25 cellular contexts compared by ENCODE assay signal in the genomic region with DNA sequence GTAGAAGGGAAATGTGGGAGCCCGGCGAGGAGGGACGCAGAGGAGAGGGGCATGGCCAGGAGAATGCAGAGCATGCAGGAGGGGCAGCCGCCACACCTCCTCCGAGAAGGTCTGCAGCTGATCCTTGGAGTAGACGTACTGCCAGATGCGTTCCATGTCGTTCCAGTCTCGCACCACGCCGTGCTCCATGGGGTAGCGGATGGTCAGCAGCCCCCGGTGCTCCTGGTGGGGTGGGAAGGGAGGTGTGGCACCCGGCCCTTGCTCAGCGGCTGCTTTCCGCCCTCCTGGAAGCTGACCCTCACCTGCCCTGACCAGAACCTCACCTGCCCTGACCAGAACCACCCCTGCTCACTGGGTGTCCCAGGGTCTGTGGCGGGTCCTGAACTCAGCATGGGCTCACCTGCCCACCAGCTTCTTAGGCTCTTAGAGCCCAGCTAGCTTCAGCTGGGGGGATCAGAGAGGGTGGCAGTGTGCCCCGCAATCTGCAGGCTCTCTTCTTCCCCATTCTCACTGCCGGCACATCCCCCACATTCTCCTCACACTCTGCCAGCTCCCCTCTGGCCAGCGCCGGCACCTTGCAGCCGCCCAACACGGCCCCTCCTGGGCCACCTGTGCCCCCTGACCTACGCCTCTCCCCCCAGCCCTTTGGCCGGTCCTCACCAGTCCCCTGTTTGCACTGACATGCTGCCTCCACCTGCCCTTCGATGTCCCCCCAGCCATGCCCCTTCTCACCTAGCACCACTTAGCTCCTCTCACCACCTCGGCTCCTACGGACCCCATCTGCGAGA. TPM values are rescaled to one million over a fixed set of nuclear protein-coding genes. Genes with fewer than 3 reads are reported as not detected.
"Had no signal": no experiment of that assay in that cellular context is flagged by ENCODE, and none has a peak within 500 bp of the region (broad histone marks: within the 10 kb centered on the region; RNA-seq: fewer than 3 reads in every experiment).

No MANE protein-coding gene starts in this region.

- H3K36me3 ChIP-seq: uterus had no signal

- FAIRE-seq: frontal cortex, pancreas had no signal

- H3K27ac ChIP-seq: ascending aorta, brain microvascular endothelial cell, esophagus muscularis mucosa, left ventricle myocardium inferior, neutrophil, pancreas, psoas muscle, right atrium auricular region, transverse colon, uterus had no signal

- H3K27me3 ChIP-seq: ascending aorta, brain microvascular endothelial cell, esophagus muscularis mucosa, neutrophil, pancreas, right atrium auricular region, transverse colon, uterus had no signal

- H3K27ac Mint-ChIP-seq: activated B cell treated with CpG ODN at 0.5 μM for 24 hours; natural killer cell treated with Interleukin-12 subunit alpha and Interleukin-12 subunit beta and Interleukin-15 and Interleukin-18, amount 100 ng/mL, for 72 hours; T-helper 1 cell treated with Interleukin-12 subunit alpha and Interleukin-12 subunit beta and Interleukin-4 antibody, amounts not matched to agents 30 μg/mL and 1 μg/mL, for 36 hours had no signal

- ATAC-seq: natural killer cell treated with Interleukin-12 subunit alpha and Interleukin-12 subunit beta and Interleukin-15 and Interleukin-18, amount 100 ng/mL, for 72 hours; pancreas; psoas muscle had no signal

- H3K36me3 Mint-ChIP-seq: natural killer cell treated with Interleukin-12 subunit alpha and Interleukin-12 subunit beta and Interleukin-15 and Interleukin-18, amount 100 ng/mL, for 72 hours had no signal

- H3K27me3 Mint-ChIP-seq: activated B cell treated with CpG ODN at 0.5 μM for 24 hours; natural killer cell treated with Interleukin-12 subunit alpha and Interleukin-12 subunit beta and Interleukin-15 and Interleukin-18, amount 100 ng/mL, for 72 hours had no signal

- DNase-seq: activated B cell treated with CpG ODN at 0.5 μM for 24 hours; activated CD4-positive, alpha-beta T cell treated with anti-CD3 and anti-CD28 coated beads for 48 hours; activated naive CD4-positive, alpha-beta T cell treated with Interleukin-2 at 50 U/mL for 16 hours; activated T-cell treated with anti-CD3 and anti-CD28 coated beads, Interleukin-2, amount 50 U/mL, for 1 hour; brain microvascular endothelial cell; caudate nucleus; effector memory CD4-positive, alpha-beta T cell; glutamatergic neuron; hippocampal formation; left ventricle myocardium inferior; midbrain; psoas muscle; stimulated activated CD4-positive, alpha-beta T cell treated with anti-CD3 and anti-CD28 coated beads, Interleukin-12 subunit alpha, Interleukin-12 subunit beta, amount 100 ng/mL, for 4 hours; stimulated activated CD4-positive, alpha-beta T cell treated with anti-CD3 and anti-CD28 coated beads, Interleukin-4, amount 100 ng/mL, for 4 hours; transverse colon; uterus had no signal

- H3K9me3 Mint-ChIP-seq: activated B cell treated with CpG ODN at 0.5 μM for 24 hours; natural killer cell treated with Interleukin-12 subunit alpha and Interleukin-12 subunit beta and Interleukin-15 and Interleukin-18, amount 100 ng/mL, for 72 hours; T-helper 1 cell treated with Interleukin-12 subunit alpha and Interleukin-12 subunit beta and Interleukin-4 antibody, amounts not matched to agents 30 μg/mL and 1 μg/mL, for 36 hours had no signal

- H3K4me3 Mint-ChIP-seq: activated B cell treated with CpG ODN at 0.5 μM for 24 hours; natural killer cell treated with Interleukin-12 subunit alpha and Interleukin-12 subunit beta and Interleukin-15 and Interleukin-18, amount 100 ng/mL, for 72 hours; T-helper 1 cell treated with Interleukin-12 subunit alpha and Interleukin-12 subunit beta and Interleukin-4 antibody, amounts not matched to agents 30 μg/mL and 1 μg/mL, for 36 hours had no signal

- H3K9me3 ChIP-seq: ascending aorta, esophagus muscularis mucosa, left ventricle myocardium inferior, neutrophil, pancreas, psoas muscle, right atrium auricular region, transverse colon had no signal

- H3K4me3 ChIP-seq: ascending aorta, esophagus muscularis mucosa, left ventricle myocardium inferior, pancreas, psoas muscle, right atrium auricular region, transverse colon, uterus had no signal

RNA-seq across cellular contexts. Expression of a gene that starts 53.9 kb away (rescaled TPM):
- total RNA-seq: lung microvascular endothelial cell had no signal
